In the genomic region with DNA sequence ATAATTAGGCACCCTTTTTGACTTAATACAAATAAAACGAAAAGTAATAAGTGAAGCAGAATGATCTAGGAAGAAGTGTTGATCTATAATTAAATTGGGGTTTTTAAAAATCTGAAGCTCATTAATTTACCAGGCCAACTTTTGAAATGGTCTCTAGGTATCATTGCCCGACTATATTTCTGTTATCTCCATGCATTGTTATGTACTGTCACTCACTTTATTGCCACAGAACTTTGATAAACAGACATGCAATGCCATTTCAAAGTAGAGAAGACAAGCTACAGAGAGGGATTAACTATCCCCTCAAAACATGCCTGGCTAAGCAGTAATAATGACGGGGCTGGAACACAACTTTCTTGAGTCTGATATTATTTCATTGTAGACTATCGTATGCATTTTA, we compare ENCODE assay signal across 12 cellular contexts.
A peak's percentile ranks its signal among the peaks of the same experiment; 100 is the strongest.
DNase-seq lines count a peak whose midpoint lies in the region; ATAC-seq and TF ChIP-seq lines count a peak whose summit lies in the region.
"Had no signal": no experiment of that assay in that cellular context is flagged by ENCODE, and none has a peak within 500 bp of the region (broad histone marks: within the 10 kb centered on the region; RNA-seq: fewer than 3 reads in every experiment).

No MANE protein-coding gene starts in this region.

- peak overlapping the region; percentile 80 for H3K4me3 Mint-ChIP-seq in activated naive CD4-positive, alpha-beta T cell treated with anti-CD3 and anti-CD28 coated beads for 36 hours

- H3K4me1 ChIP-seq in OCI-LY7 (ENCODE audit: insufficient read depth, low read length, poor library complexity, severe bottlenecking) (peaks cover 96% of the 10 kb centered on the region), upper lobe of left lung (peaks cover 4 to 10% (median 7%) of the 10 kb centered on the region in 4 donors)
- H3K4me1 ChIP-seq in effector memory CD4-positive, alpha-beta T cell (ENCODE audit: control insufficient read depth, insufficient read depth, low read length, poor library complexity, severe bottlenecking): peaks cover 31% of the 10 kb centered on the region

- H3K27ac ChIP-seq in OCI-LY7 (ENCODE audit: low read depth, low read length, poor library complexity, severe bottlenecking) (peak overlapping the region; percentile 98), upper lobe of left lung (peak overlapping the region; percentile 21 to 69 (median 50))
- H3K27ac ChIP-seq in effector memory CD4-positive, alpha-beta T cell (ENCODE audit: insufficient read depth, low read length, poor library complexity, severe bottlenecking): peak overlapping the region; percentile 62

- H3K27me3 ChIP-seq in effector memory CD4-positive, alpha-beta T cell (replicated peaks; ENCODE audit: control insufficient read depth, insufficient read depth, low read length, poor library complexity, severe bottlenecking): no peaks in the 10 kb centered on the region
- no peaks in the 10 kb centered on the region for H3K27me3 ChIP-seq in upper lobe of left lung

- H3K9me3 ChIP-seq in OCI-LY7 (ENCODE audit: low read length) (no peaks in the 10 kb centered on the region), upper lobe of left lung (no peaks in the 10 kb centered on the region)
- no peaks in the 10 kb centered on the region for H3K9me3 ChIP-seq in effector memory CD4-positive, alpha-beta T cell (ENCODE audit: control insufficient read depth, low read length)

- no peaks in the 10 kb centered on the region for H3K36me3 Mint-ChIP-seq in activated naive CD4-positive, alpha-beta T cell treated with anti-CD3 and anti-CD28 coated beads for 36 hours (ENCODE audit: low read depth)

- POLR2A ChIA-PET in OCI-LY7 (lab: Charles Lee): interaction anchor here (0.5 to 12.6 kb wide), 21 partner anchors 8 to 829 kb away, joined by 3 to 261 read pairs (median 4); a partner anchor contains a TSS

- H3K27me3 Mint-ChIP-seq in activated naive CD4-positive, alpha-beta T cell treated with anti-CD3 and anti-CD28 coated beads for 36 hours (ENCODE audit: low read depth): no peaks in the 10 kb centered on the region

- no TSS peak for BruUV-seq in OCI-LY7 (replicated peaks; lab: Mats Ljungman, UMichigan)

- CTCF ChIA-PET in activated naive CD4-positive, alpha-beta T cell treated with anti-CD3 and anti-CD28 coated beads for 36 hours (lab: Charles Lee): interaction anchor here (0.6 to 2.1 kb wide), 4 partner anchors 11 to 205 kb away, joined by 3 to 5 read pairs (median 4); no protein-coding TSS in a partner anchor
- CTCF ChIA-PET in OCI-LY7 (lab: Charles Lee; ENCODE audit: unreplicated experiment): interaction anchor here (0.8 to 1.5 kb wide), 3 partner anchors 49 to 157 kb away, joined by 3 to 5 read pairs (median 4); a partner anchor contains a TSS

- H3K9me3 Mint-ChIP-seq in activated naive CD4-positive, alpha-beta T cell treated with anti-CD3 and anti-CD28 coated beads for 36 hours: no peaks in the 10 kb centered on the region

- TF ChIP-seq POLR2A in upper lobe of left lung (IDR thresholded peaks at IDR 0.05): no peak

- TF ChIP-seq CTCF in OCI-LY7 (conservative IDR thresholded peaks at IDR 0.05; ENCODE audit: low read length) (no peak), upper lobe of left lung (IDR thresholded peaks at IDR 0.05) (no peak)

- 59 to 74% methylated on average over 4 of the region's 4 CpGs for WGBS in upper lobe of left lung, 2 donors

- peaks cover 57% of the 10 kb centered on the region for H3K4me1 Mint-ChIP-seq in activated naive CD4-positive, alpha-beta T cell treated with anti-CD3 and anti-CD28 coated beads for 36 hours (ENCODE audit: low read depth)

- H3K4me2 ChIP-seq in OCI-LY7 (ENCODE audit: low read length): peak overlapping the region; percentile 76

- H3K36me3 ChIP-seq in OCI-LY7 (ENCODE audit: insufficient read depth, low read length) (no peaks in the 10 kb centered on the region), upper lobe of left lung (no peaks in the 10 kb centered on the region)
- no peaks in the 10 kb centered on the region for H3K36me3 ChIP-seq in effector memory CD4-positive, alpha-beta T cell (ENCODE audit: control insufficient read depth, insufficient read depth, low read length)

- no peaks in the 10 kb centered on the region for H3K79me2 ChIP-seq in OCI-LY7 (ENCODE audit: insufficient read depth, low read depth, low read length)

- no peak for ATAC-seq in upper lobe of left lung (ENCODE audit: low FRiP score in 2 of 2)
- no peak for ATAC-seq in GM21723 (IDR thresholded peaks at IDR 0.05; ENCODE audit: unreplicated experiment)
- ATAC-seq: sciatic nerve had no signal

- H3K27ac Mint-ChIP-seq in activated naive CD4-positive, alpha-beta T cell treated with anti-CD3 and anti-CD28 coated beads for 36 hours: peak overlapping the region; percentile 91

- H4K20me1 ChIP-seq in OCI-LY7 (ENCODE audit: insufficient read depth, low read length): no peaks in the 10 kb centered on the region

- peak overlapping the region; percentile 96 for H2AFZ ChIP-seq in OCI-LY7 (ENCODE audit: low read length)

- intact Hi-C loops in activated naive CD4-positive, alpha-beta T cell treated with anti-CD3 and anti-CD28 coated beads for 36 hours (cut with micrococcal nuclease): loop anchor here (1.0 to 10.0 kb wide), 5 partner anchors 131 to 1305 kb away; a partner anchor contains a TSS
- intact Hi-C loops in OCI-LY7 (cut with micrococcal nuclease; ENCODE audit: unreplicated experiment): loop anchor here (5.0 to 10.0 kb wide), 3 partner anchors 327 to 1432 kb away; a partner anchor contains a TSS

- TF ChIP-seq EP300 in upper lobe of left lung (IDR thresholded peaks at IDR 0.05): no peak

- no peaks in the 10 kb centered on the region for H3K9me2 ChIP-seq in OCI-LY7 (ENCODE audit: insufficient read depth, low read length)

- H3K4me3 ChIP-seq in OCI-LY7 (ENCODE audit: low read depth, low read length, poor library complexity, severe bottlenecking) (peak overlapping the region; percentile 61), upper lobe of left lung (no peak overlapping the region)
- H3K4me3 ChIP-seq in effector memory CD4-positive, alpha-beta T cell (ENCODE audit: insufficient read depth, low read depth, low read length, poor library complexity, severe bottlenecking): peak overlapping the region; percentile 11

- DNase-seq in activated naive CD4-positive, alpha-beta T cell treated with anti-CD3 and anti-CD28 coated beads for 36 hours: no peak
- no peak for DNase-seq in activated naive CD4-positive, alpha-beta T cell treated with Interleukin-2 at 50 U/mL for 16 hours
- peak; percentile 30 for DNase-seq in OCI-LY7 (ENCODE audit: low spot score)
- no peak for DNase-seq in effector memory CD4-positive, alpha-beta T cell
- DNase-seq in upper lobe of left lung: no peak
- no peak for DNase-seq in AG08396 (ENCODE audit: low spot score)
- no peak for DNase-seq in T-helper 9 cell
- DNase-seq: NCI-H1105 treated with DMSO at 0.1 percent for 48 hours; NK-92 treated with Interleukin-12 subunit alpha and Interleukin-12 subunit beta, amount 100 ng/mL, for 24 hours; T1000 had no signal

Comparison
In these comparisons a context has a peak if more than half of its experiments do, and no peak if none do; other contexts are left out.
1. H3K4me3 ChIP-seq: peak in OCI-LY7 (single experiment) and effector memory CD4-positive, alpha-beta T cell (single experiment); none in upper lobe of left lung (0 of 4).
2. Peak in every context shown above with its lines, with median percentiles within 50 percentile points of each other: H3K27ac ChIP-seq.